10 cellular contexts compared by ENCODE assay signal in the genomic region with DNA sequence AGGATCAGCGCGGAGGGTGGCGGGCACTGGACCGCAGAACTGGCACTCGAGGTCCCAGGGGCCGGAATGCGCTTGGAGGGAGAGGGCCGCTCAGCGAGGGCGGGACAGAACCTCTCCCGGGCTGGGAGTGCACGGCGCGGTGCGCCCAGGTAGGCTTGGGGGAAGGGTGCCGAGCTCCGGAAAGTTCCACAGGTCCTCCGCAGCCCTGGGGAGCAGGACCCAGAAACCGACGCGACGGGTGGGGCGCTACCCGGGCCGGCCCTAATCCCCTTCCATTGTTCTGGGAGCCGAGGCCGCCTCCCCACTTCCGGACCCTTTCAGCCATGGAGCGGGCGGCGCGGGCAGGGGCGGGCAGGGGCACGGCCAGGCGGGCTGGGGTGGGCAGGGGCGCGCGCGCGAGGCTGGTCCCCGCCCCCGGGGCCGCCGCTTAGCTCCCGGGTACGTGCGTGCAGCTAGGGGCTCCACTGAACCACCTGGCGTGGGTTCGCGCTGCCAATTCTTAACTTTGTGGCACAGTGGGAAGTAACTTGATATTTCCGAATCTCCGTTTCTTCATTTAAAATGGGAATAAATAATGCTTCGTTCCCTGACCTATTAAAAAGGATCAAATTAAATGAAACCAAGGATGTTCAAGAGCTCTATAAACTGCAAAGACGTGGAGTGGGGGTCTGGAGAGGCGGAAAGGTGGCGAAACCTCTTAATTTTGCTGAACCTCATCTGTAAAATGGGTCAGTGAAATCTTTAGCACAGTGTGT. TPM values are rescaled to one million over a fixed set of nuclear protein-coding genes. Genes with fewer than 3 reads are reported as not detected.
A peak's percentile ranks its signal among the peaks of the same experiment; 100 is the strongest.
DNase-seq lines count a peak whose midpoint lies in the region; ATAC-seq and TF ChIP-seq lines count a peak whose summit lies in the region.
"Had no signal": no experiment of that assay in that cellular context is flagged by ENCODE, and none has a peak within 500 bp of the region (broad histone marks: within the 10 kb centered on the region; RNA-seq: fewer than 3 reads in every experiment).

No MANE protein-coding gene starts in this region.

- no peaks in the 10 kb centered on the region for H3K9me3 Mint-ChIP-seq in activated naive CD4-positive, alpha-beta T cell treated with anti-CD3 and anti-CD28 coated beads, Interleukin-2, amount 50 U/mL, for 24 hours
- no peaks in the 10 kb centered on the region for H3K9me3 Mint-ChIP-seq in mesothelial cell of epicardium

- no peaks in the 10 kb centered on the region for H3K4me1 ChIP-seq in urinary bladder (ENCODE audit: insufficient read depth)

- no peaks in the 10 kb centered on the region for H3K36me3 Mint-ChIP-seq in activated naive CD4-positive, alpha-beta T cell treated with anti-CD3 and anti-CD28 coated beads, Interleukin-2, amount 50 U/mL, for 24 hours
- no peaks in the 10 kb centered on the region for H3K36me3 Mint-ChIP-seq in mesothelial cell of epicardium

- WGBS in urinary bladder, result 7% methylated on average over 56 of the region's 56 CpGs

- H3K27ac Mint-ChIP-seq in activated naive CD4-positive, alpha-beta T cell treated with anti-CD3 and anti-CD28 coated beads, Interleukin-2, amount 50 U/mL, for 24 hours, result no peak overlapping the region
- H3K27ac Mint-ChIP-seq in mesothelial cell of epicardium, result no peak overlapping the region

- peaks cover 9% of the 10 kb centered on the region for H3K4me1 Mint-ChIP-seq in activated naive CD4-positive, alpha-beta T cell treated with anti-CD3 and anti-CD28 coated beads, Interleukin-2, amount 50 U/mL, for 24 hours
- H3K4me1 Mint-ChIP-seq in mesothelial cell of epicardium, result peaks cover 14% of the 10 kb centered on the region

- H3K27ac ChIP-seq in urinary bladder (ENCODE audit: low read depth), result no peak overlapping the region

- H3K4me3 Mint-ChIP-seq in activated naive CD4-positive, alpha-beta T cell treated with anti-CD3 and anti-CD28 coated beads, Interleukin-2, amount 50 U/mL, for 24 hours, result peak overlapping the region; percentile 40
- H3K4me3 Mint-ChIP-seq in mesothelial cell of epicardium, result peak overlapping the region; percentile 64

- no peaks in the 10 kb centered on the region for H3K36me3 ChIP-seq in urinary bladder (ENCODE audit: insufficient read depth)

- no peak for TF ChIP-seq CTCF in mesothelial cell of epicardium (IDR thresholded peaks at IDR 0.05; ENCODE audit: unreplicated experiment)

- ATAC-seq in GM21576 (IDR thresholded peaks at IDR 0.05; ENCODE audit: unreplicated experiment), result no peak

- no peak for DNase-seq in activated naive CD4-positive, alpha-beta T cell treated with anti-CD3 and anti-CD28 coated beads, Interleukin-2, amount 50 U/mL, for 16 hours
- peak; percentile 67 for DNase-seq in ecto neural progenitor cell (ENCODE audit: low spot score)
- DNase-seq in mesothelial cell of epicardium (ENCODE audit: low spot score in 2 of 2, unreplicated experiment in 2 of 2), result no peak
- no peak for DNase-seq in stimulated activated naive CD4-positive, alpha-beta T cell (lab: John Stamatoyannopoulos, UW)
- DNase-seq in stimulated activated CD4-positive, alpha-beta T cell treated with anti-CD3 and anti-CD28 coated beads, Interleukin-4, amount 100 ng/mL, for 24 hours, result no peak
- DNase-seq: amniotic stem cell had no signal

- peak overlapping the region; percentile 21 for H3K4me3 ChIP-seq in urinary bladder (ENCODE audit: low read depth, low read length)

- H3K27me3 Mint-ChIP-seq in activated naive CD4-positive, alpha-beta T cell treated with anti-CD3 and anti-CD28 coated beads, Interleukin-2, amount 50 U/mL, for 24 hours, result peaks cover 27% of the 10 kb centered on the region
- peaks cover 49% of the 10 kb centered on the region for H3K27me3 Mint-ChIP-seq in mesothelial cell of epicardium (ENCODE audit: low read depth)

RNA-seq across cellular contexts. Expression of gene LGR6, which starts 20.7 kb away (rescaled TPM):
- 3.1 to 4.7 TPM (median 3.1 TPM) in 3 replicates for total RNA-seq in mesothelial cell of epicardium
- 0.37 TPM for total RNA-seq in urinary bladder
- 3.8 TPM for polyA plus RNA-seq in urinary bladder
- total RNA-seq: HT1080 had no signal

RNA-seq across cellular contexts. Expression of gene PTPN7, which starts 53.9 kb away (rescaled TPM):
- 0.31 to 0.49 TPM (median 0.32 TPM) in 3 replicates for total RNA-seq in mesothelial cell of epicardium
- total RNA-seq in urinary bladder, result 1.2 TPM
- polyA plus RNA-seq in urinary bladder, result 1.2 TPM
- total RNA-seq: HT1080 had no signal
